Comparison of ENCODE assay signal across 1 cellular context in the genomic region with DNA sequence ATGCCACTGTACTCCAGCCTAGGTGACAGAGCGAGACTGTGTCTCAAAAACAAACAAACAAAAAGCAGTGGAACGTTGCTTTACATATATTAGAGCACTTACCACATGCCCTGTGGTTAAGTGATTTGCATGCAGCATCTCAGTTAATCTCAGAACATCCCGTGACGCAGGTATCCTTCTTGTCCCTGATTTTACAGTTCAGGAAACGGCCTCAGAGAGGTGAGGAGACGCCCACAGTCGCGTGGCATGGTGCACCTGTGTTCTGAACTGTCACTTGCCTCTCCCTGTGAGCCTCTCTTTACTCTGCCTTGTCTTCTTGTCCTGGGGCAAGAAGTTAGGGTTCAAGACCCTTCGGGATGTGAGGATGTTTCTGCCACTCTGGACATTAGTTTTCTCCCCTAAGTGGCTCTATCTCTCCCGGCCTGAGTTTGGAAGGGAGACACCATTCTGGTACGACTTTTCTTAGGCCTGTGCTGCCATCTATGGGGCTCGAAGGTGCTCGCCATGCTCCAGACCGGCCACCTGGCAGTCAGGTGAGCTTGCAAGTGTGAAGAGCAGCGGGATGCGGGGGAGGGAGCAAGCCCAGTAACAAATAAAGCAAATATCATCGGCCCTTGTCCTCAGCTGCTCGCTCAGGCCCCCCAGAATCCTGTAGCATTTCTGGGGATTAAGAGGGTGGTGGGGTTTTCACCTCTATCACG.
A peak's percentile ranks its signal among the peaks of the same experiment; 100 is the strongest.
TF ChIP-seq lines count a peak whose summit lies in the region.

No MANE protein-coding gene starts in this region.

TF ChIP-seq in WTC11, 78 proteins besides CTCF, POLR2A, EP300 and RAD21 (continued from another document):
- TF ChIP-seq, protein P1, sequence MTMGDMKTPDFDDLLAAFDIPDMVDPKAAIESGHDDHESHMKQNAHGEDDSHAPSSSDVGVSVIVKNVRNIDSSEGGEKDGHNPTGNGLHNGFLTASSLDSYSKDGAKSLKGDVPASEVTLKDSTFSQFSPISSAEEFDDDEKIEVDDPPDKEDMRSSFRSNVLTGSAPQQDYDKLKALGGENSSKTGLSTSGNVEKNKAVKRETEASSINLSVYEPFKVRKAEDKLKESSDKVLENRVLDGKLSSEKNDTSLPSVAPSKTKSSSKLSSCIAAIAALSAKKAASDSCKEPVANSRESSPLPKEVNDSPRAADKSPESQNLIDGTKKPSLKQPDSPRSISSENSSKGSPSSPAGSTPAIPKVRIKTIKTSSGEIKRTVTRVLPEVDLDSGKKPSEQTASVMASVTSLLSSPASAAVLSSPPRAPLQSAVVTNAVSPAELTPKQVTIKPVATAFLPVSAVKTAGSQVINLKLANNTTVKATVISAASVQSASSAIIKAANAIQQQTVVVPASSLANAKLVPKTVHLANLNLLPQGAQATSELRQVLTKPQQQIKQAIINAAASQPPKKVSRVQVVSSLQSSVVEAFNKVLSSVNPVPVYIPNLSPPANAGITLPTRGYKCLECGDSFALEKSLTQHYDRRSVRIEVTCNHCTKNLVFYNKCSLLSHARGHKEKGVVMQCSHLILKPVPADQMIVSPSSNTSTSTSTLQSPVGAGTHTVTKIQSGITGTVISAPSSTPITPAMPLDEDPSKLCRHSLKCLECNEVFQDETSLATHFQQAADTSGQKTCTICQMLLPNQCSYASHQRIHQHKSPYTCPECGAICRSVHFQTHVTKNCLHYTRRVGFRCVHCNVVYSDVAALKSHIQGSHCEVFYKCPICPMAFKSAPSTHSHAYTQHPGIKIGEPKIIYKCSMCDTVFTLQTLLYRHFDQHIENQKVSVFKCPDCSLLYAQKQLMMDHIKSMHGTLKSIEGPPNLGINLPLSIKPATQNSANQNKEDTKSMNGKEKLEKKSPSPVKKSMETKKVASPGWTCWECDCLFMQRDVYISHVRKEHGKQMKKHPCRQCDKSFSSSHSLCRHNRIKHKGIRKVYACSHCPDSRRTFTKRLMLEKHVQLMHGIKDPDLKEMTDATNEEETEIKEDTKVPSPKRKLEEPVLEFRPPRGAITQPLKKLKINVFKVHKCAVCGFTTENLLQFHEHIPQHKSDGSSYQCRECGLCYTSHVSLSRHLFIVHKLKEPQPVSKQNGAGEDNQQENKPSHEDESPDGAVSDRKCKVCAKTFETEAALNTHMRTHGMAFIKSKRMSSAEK (CRISPR knock-in tag; IDR thresholded peaks at IDR 0.05; ENCODE audit: borderline replicate concordance), result no peak
- TF ChIP-seq, protein P2, sequence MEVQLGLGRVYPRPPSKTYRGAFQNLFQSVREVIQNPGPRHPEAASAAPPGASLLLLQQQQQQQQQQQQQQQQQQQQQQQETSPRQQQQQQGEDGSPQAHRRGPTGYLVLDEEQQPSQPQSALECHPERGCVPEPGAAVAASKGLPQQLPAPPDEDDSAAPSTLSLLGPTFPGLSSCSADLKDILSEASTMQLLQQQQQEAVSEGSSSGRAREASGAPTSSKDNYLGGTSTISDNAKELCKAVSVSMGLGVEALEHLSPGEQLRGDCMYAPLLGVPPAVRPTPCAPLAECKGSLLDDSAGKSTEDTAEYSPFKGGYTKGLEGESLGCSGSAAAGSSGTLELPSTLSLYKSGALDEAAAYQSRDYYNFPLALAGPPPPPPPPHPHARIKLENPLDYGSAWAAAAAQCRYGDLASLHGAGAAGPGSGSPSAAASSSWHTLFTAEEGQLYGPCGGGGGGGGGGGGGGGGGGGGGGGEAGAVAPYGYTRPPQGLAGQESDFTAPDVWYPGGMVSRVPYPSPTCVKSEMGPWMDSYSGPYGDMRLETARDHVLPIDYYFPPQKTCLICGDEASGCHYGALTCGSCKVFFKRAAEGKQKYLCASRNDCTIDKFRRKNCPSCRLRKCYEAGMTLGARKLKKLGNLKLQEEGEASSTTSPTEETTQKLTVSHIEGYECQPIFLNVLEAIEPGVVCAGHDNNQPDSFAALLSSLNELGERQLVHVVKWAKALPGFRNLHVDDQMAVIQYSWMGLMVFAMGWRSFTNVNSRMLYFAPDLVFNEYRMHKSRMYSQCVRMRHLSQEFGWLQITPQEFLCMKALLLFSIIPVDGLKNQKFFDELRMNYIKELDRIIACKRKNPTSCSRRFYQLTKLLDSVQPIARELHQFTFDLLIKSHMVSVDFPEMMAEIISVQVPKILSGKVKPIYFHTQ (CRISPR knock-in tag; IDR thresholded peaks at IDR 0.05), result no peak
- TF ChIP-seq RELA (CRISPR knock-in tag; IDR thresholded peaks at IDR 0.05; ENCODE audit: borderline replicate concordance), result no peak
- TF ChIP-seq, protein P3, sequence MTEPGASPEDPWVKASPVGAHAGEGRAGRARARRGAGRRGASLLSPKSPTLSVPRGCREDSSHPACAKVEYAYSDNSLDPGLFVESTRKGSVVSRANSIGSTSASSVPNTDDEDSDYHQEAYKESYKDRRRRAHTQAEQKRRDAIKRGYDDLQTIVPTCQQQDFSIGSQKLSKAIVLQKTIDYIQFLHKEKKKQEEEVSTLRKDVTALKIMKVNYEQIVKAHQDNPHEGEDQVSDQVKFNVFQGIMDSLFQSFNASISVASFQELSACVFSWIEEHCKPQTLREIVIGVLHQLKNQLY (CRISPR knock-in tag; IDR thresholded peaks at IDR 0.05), result no peak
- no peak for TF ChIP-seq NFYB (CRISPR knock-in tag; conservative IDR thresholded peaks at IDR 0.05; ENCODE audit: low read depth)
- TF ChIP-seq GABPB1 (CRISPR knock-in tag; IDR thresholded peaks at IDR 0.05), result no peak
- TF ChIP-seq TP53 (CRISPR knock-in tag; IDR thresholded peaks at IDR 0.05), result peak; percentile 78; the same call in 1 of the 2 replicates
- no peak for TF ChIP-seq CBFB (CRISPR knock-in tag; IDR thresholded peaks at IDR 0.05; ENCODE audit: low read depth)
- TF ChIP-seq, protein P4, sequence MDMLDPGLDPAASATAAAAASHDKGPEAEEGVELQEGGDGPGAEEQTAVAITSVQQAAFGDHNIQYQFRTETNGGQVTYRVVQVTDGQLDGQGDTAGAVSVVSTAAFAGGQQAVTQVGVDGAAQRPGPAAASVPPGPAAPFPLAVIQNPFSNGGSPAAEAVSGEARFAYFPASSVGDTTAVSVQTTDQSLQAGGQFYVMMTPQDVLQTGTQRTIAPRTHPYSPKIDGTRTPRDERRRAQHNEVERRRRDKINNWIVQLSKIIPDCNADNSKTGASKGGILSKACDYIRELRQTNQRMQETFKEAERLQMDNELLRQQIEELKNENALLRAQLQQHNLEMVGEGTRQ (CRISPR knock-in tag; IDR thresholded peaks at IDR 0.05), result peak; percentile 70
- TF ChIP-seq ZNF263 (CRISPR knock-in tag; IDR thresholded peaks at IDR 0.05; ENCODE audit: low read depth), result no peak
- TF ChIP-seq, protein P5, sequence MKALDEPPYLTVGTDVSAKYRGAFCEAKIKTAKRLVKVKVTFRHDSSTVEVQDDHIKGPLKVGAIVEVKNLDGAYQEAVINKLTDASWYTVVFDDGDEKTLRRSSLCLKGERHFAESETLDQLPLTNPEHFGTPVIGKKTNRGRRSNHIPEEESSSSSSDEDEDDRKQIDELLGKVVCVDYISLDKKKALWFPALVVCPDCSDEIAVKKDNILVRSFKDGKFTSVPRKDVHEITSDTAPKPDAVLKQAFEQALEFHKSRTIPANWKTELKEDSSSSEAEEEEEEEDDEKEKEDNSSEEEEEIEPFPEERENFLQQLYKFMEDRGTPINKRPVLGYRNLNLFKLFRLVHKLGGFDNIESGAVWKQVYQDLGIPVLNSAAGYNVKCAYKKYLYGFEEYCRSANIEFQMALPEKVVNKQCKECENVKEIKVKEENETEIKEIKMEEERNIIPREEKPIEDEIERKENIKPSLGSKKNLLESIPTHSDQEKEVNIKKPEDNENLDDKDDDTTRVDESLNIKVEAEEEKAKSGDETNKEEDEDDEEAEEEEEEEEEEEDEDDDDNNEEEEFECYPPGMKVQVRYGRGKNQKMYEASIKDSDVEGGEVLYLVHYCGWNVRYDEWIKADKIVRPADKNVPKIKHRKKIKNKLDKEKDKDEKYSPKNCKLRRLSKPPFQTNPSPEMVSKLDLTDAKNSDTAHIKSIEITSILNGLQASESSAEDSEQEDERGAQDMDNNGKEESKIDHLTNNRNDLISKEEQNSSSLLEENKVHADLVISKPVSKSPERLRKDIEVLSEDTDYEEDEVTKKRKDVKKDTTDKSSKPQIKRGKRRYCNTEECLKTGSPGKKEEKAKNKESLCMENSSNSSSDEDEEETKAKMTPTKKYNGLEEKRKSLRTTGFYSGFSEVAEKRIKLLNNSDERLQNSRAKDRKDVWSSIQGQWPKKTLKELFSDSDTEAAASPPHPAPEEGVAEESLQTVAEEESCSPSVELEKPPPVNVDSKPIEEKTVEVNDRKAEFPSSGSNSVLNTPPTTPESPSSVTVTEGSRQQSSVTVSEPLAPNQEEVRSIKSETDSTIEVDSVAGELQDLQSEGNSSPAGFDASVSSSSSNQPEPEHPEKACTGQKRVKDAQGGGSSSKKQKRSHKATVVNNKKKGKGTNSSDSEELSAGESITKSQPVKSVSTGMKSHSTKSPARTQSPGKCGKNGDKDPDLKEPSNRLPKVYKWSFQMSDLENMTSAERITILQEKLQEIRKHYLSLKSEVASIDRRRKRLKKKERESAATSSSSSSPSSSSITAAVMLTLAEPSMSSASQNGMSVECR (CRISPR knock-in tag; IDR thresholded peaks at IDR 0.05; ENCODE audit: borderline replicate concordance), result 0 out of 2 replicates have a peak, but pooled peaks have one; percentile 62
- TF ChIP-seq, protein P6, sequence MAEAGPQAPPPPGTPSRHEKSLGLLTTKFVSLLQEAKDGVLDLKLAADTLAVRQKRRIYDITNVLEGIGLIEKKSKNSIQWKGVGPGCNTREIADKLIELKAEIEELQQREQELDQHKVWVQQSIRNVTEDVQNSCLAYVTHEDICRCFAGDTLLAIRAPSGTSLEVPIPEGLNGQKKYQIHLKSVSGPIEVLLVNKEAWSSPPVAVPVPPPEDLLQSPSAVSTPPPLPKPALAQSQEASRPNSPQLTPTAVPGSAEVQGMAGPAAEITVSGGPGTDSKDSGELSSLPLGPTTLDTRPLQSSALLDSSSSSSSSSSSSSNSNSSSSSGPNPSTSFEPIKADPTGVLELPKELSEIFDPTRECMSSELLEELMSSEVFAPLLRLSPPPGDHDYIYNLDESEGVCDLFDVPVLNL (CRISPR knock-in tag; IDR thresholded peaks at IDR 0.05; ENCODE audit: borderline replicate concordance, low read depth), result no peak
- TF ChIP-seq GRHL2 (CRISPR knock-in tag; IDR thresholded peaks at IDR 0.05; ENCODE audit: insufficient replicate concordance, severe bottlenecking), result no peak
- TF ChIP-seq TEAD4 (CRISPR knock-in tag; IDR thresholded peaks at IDR 0.05), result no peak
- TF ChIP-seq SMAD3 (CRISPR knock-in tag; IDR thresholded peaks at IDR 0.05; ENCODE audit: borderline replicate concordance), result peak; percentile 64; the same call in 1 of the 2 replicates
- no peak for TF ChIP-seq ZNF219 (CRISPR knock-in tag; IDR thresholded peaks at IDR 0.05; ENCODE audit: borderline replicate concordance)
- TF ChIP-seq, protein P7, sequence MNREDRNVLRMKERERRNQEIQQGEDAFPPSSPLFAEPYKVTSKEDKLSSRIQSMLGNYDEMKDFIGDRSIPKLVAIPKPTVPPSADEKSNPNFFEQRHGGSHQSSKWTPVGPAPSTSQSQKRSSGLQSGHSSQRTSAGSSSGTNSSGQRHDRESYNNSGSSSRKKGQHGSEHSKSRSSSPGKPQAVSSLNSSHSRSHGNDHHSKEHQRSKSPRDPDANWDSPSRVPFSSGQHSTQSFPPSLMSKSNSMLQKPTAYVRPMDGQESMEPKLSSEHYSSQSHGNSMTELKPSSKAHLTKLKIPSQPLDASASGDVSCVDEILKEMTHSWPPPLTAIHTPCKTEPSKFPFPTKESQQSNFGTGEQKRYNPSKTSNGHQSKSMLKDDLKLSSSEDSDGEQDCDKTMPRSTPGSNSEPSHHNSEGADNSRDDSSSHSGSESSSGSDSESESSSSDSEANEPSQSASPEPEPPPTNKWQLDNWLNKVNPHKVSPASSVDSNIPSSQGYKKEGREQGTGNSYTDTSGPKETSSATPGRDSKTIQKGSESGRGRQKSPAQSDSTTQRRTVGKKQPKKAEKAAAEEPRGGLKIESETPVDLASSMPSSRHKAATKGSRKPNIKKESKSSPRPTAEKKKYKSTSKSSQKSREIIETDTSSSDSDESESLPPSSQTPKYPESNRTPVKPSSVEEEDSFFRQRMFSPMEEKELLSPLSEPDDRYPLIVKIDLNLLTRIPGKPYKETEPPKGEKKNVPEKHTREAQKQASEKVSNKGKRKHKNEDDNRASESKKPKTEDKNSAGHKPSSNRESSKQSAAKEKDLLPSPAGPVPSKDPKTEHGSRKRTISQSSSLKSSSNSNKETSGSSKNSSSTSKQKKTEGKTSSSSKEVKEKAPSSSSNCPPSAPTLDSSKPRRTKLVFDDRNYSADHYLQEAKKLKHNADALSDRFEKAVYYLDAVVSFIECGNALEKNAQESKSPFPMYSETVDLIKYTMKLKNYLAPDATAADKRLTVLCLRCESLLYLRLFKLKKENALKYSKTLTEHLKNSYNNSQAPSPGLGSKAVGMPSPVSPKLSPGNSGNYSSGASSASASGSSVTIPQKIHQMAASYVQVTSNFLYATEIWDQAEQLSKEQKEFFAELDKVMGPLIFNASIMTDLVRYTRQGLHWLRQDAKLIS (CRISPR knock-in tag; IDR thresholded peaks at IDR 0.05; ENCODE audit: borderline replicate concordance), result 0 out of 2 replicates have a peak, but pooled peaks have one; percentile 51
- no peak for TF ChIP-seq FOXK1 (CRISPR knock-in tag; IDR thresholded peaks at IDR 0.05)
- TF ChIP-seq, protein P8, sequence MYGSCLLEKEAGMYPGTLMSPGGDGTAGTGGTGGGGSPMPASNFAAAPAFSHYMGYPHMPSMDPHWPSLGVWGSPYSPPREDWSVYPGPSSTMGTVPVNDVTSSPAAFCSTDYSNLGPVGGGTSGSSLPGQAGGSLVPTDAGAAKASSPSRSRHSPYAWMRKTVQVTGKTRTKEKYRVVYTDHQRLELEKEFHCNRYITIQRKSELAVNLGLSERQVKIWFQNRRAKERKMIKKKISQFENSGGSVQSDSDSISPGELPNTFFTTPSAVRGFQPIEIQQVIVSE (CRISPR knock-in tag; IDR thresholded peaks at IDR 0.05; ENCODE audit: borderline replicate concordance), result no peak
- no peak for TF ChIP-seq TCF7 (CRISPR knock-in tag; IDR thresholded peaks at IDR 0.05; ENCODE audit: low read depth)
- no peak for TF ChIP-seq HMGA2 (CRISPR knock-in tag; IDR thresholded peaks at IDR 0.05)
- no peak for TF ChIP-seq ZNF317 (CRISPR knock-in tag; IDR thresholded peaks at IDR 0.05; ENCODE audit: borderline replicate concordance, low read depth)
- no peak for TF ChIP-seq FOXJ3 (CRISPR knock-in tag; IDR thresholded peaks at IDR 0.05; ENCODE audit: borderline replicate concordance)
- TF ChIP-seq, protein P9, sequence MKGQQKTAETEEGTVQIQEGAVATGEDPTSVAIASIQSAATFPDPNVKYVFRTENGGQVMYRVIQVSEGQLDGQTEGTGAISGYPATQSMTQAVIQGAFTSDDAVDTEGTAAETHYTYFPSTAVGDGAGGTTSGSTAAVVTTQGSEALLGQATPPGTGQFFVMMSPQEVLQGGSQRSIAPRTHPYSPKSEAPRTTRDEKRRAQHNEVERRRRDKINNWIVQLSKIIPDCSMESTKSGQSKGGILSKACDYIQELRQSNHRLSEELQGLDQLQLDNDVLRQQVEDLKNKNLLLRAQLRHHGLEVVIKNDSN (CRISPR knock-in tag; IDR thresholded peaks at IDR 0.05), result peak; percentile 66
TF ChIP-seq in WTC11: peak in this region for 15.
